ENCODE assay signal across 2 cellular contexts in the genomic region with DNA sequence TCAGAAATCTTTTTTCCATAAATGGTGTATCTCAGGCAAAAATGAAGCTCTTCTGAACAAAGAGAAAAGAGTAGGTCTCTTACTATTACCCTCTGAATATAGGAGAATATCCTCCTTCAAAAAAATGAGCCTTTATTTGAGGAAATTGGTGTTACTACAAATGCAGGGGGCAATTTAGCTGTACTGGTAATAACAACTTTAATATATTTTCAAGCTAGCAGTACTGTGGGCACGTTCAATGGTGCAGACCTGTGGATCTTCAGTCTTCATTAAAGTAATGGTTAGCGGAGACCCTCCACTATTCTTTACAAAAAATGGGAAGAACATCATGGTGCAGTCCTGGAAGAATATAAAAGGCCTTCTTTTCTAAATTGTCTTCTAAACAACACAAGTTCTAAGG.
A peak's percentile ranks its signal among the peaks of the same experiment; 100 is the strongest.
TF ChIP-seq lines count a peak whose summit lies in the region.

No MANE protein-coding gene starts in this region.

TF ChIP-seq in K562, 482 proteins besides CTCF, POLR2A, EP300 and RAD21:
- TF ChIP-seq TBP (optimal IDR thresholded peaks at IDR 0.05; ENCODE audit: low read depth, low read length) (peak; percentile 29), ZSCAN29 (IDR thresholded peaks at IDR 0.05) (no peak), ZNF174 (CRISPR knock-in tag; IDR thresholded peaks at IDR 0.05) (no peak)
- TF ChIP-seq, protein P1, sequence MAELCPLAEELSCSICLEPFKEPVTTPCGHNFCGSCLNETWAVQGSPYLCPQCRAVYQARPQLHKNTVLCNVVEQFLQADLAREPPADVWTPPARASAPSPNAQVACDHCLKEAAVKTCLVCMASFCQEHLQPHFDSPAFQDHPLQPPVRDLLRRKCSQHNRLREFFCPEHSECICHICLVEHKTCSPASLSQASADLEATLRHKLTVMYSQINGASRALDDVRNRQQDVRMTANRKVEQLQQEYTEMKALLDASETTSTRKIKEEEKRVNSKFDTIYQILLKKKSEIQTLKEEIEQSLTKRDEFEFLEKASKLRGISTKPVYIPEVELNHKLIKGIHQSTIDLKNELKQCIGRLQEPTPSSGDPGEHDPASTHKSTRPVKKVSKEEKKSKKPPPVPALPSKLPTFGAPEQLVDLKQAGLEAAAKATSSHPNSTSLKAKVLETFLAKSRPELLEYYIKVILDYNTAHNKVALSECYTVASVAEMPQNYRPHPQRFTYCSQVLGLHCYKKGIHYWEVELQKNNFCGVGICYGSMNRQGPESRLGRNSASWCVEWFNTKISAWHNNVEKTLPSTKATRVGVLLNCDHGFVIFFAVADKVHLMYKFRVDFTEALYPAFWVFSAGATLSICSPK (IDR thresholded peaks at IDR 0.05; ENCODE audit: borderline replicate concordance) = no peak

TF ChIP-seq in H1, 55 proteins besides CTCF, POLR2A, EP300 and RAD21:
- TF ChIP-seq RBBP5 (IDR thresholded peaks at IDR 0.05; ENCODE audit: borderline replicate concordance, low read depth, low read length) = no peak
- peak; percentile 30; the same call in 1 of the 2 replicates for TF ChIP-seq TBP (IDR thresholded peaks at IDR 0.05; ENCODE audit: low read depth, low read length)
- TF ChIP-seq SP4 (IDR thresholded peaks at IDR 0.05; ENCODE audit: low read length) = no peak
- peak; percentile 57 for TF ChIP-seq TAF7 (optimal IDR thresholded peaks at IDR 0.05; ENCODE audit: borderline replicate concordance, low read depth, low read length)
